ENCODE assay signal across 12 cellular contexts in the genomic region with DNA sequence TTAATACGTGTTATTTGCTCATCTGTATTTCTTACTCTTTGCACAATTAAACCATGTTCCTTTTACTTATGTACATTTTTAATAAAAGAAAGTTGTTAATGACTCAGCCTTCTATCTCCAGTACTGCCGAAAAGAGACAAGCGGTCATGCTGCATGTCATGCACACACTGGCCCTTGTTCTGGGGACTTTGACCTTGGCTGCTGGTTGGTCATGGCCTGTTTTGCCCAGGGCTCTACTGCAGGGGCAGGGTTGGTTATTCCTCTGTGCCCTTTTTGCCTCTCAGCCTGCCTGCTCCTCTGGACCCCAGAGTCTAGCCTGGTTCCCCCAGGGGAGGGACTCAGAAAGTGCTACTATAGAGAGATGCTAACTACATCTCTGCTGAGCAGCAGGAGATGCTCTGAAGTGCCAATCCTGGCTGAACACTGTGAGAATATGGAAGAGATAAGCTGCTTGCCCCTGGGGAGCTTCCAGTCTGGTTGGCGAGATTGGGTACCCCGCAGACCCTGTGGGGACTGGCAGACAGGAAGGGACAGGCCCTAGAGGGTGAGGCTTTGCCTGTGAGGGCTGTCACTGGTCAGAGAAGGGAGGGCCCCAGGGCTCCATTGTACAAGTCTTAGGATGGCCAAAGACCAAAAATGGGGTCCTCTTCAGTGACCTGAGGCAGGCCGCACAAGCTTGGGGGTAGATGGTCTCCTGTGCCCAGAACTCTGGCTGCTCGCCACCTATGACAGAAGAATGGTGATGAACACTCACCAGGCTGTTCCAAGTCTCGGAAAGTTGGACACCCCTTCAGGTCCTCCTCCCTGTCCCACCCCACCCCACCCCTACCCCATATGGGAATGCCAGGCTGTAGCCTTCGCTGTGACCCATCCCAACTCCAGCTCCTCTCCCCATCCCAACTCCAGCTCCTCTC. TPM values are rescaled to one million over a fixed set of nuclear protein-coding genes. Genes with fewer than 3 reads are reported as not detected.
DNase-seq lines count a peak whose midpoint lies in the region; ATAC-seq, FAIRE-seq and TF ChIP-seq lines count a peak whose summit lies in the region.
"Had no signal": no experiment of that assay in that cellular context is flagged by ENCODE, and none has a peak within 500 bp of the region (broad histone marks: within the 10 kb centered on the region; RNA-seq: fewer than 3 reads in every experiment).

No MANE protein-coding gene starts in this region.

- CTCF ChIA-PET in activated naive CD4-positive, alpha-beta T cell treated with anti-CD3 and anti-CD28 coated beads for 36 hours (lab: Charles Lee) = interaction anchor here (1.0 kb wide), 1 partner anchor 25 kb away, joined by 3 read pairs; no protein-coding TSS in a partner anchor
- CTCF ChIA-PET in GM12878 (lab: Yijun Ruan, JAX) = interaction anchor here (5.7 kb wide), 1 partner anchor 13 kb away, joined by 40 read pairs; a partner anchor contains a TSS

- TF ChIP-seq POLR2A in GM12878 (IDR thresholded peaks at IDR 0.05; ENCODE audit: low read depth, low read length) (no peak; the same call in 1 of the 2 replicates), transverse colon (IDR thresholded peaks at IDR 0.05) (no peak)

- H3K4me1 ChIP-seq in GM12878 (ENCODE audit: control insufficient read depth, insufficient read depth, low read length) (peaks cover 49% of the 10 kb centered on the region), transverse colon (peaks cover 35 to 67% (median 45%) of the 10 kb centered on the region in 4 donors)

- peak; percentile 3 for DNase-seq in activated naive CD4-positive, alpha-beta T cell treated with anti-CD3 and anti-CD28 coated beads for 36 hours
- DNase-seq in activated naive CD4-positive, alpha-beta T cell (lab: John Stamatoyannopoulos, UW) = no peak
- DNase-seq in GM12878 (ENCODE audit: low read depth, low spot score) (no peak), mesenteric fat pad (ENCODE audit: low spot score) (peak; percentile 59), transverse colon (peak; percentile 66), hypothalamus (lab: John Stamatoyannopoulos, UW) (no peak)
- no peak for DNase-seq in stimulated activated CD4-positive, alpha-beta T cell treated with anti-CD3 and anti-CD28 coated beads, Interleukin-4, amount 100 ng/mL, for 1 hour
- DNase-seq: KG1, NCI-H2171 treated with DMSO at 0.1 percent for 48 hours had no signal

- FAIRE-seq in GM12878 (lab: Jason Lieb, UNC) = no peak
- FAIRE-seq: bronchial epithelial cell had no signal

- H2AFZ ChIP-seq in GM12878 (ENCODE audit: control insufficient read depth, low read depth, low read length) = no peak overlapping the region

- H3K27ac Mint-ChIP-seq in activated naive CD4-positive, alpha-beta T cell treated with anti-CD3 and anti-CD28 coated beads for 36 hours = no peak overlapping the region
- H3K27ac Mint-ChIP-seq: WTC11 had no signal

- H3K36me3 ChIP-seq in GM12878 (ENCODE audit: control insufficient read depth in 2 of 2, insufficient read depth in 2 of 2, low read length in 1 of 2) (no peaks in the 10 kb centered on the region; a peak in 2 of 4 replicates), transverse colon (no peaks in the 10 kb centered on the region)

- H3K4me3 ChIP-seq in GM12878 (no peak overlapping the region), transverse colon (no peak overlapping the region)

- H3K9ac ChIP-seq in GM12878 (ENCODE audit: control insufficient read depth, insufficient read depth, low read length) = no peak overlapping the region

- ATAC-seq in GM12878 (no peak), HG03342 (IDR thresholded peaks at IDR 0.05; ENCODE audit: unreplicated experiment) (no peak)

- H3K9me3 Mint-ChIP-seq in activated naive CD4-positive, alpha-beta T cell treated with anti-CD3 and anti-CD28 coated beads for 36 hours = no peaks in the 10 kb centered on the region
- H3K9me3 Mint-ChIP-seq: WTC11 had no signal

- intact Hi-C loops in activated naive CD4-positive, alpha-beta T cell treated with anti-CD3 and anti-CD28 coated beads for 36 hours (cut with micrococcal nuclease) = no loop called here
- intact Hi-C loops in GM12878 (cut with micrococcal nuclease; ENCODE audit: unreplicated experiment) = no loop called here
- intact Hi-C loops in transverse colon (cut with DNase I; ENCODE audit: low total_unique reads) = no loop called here

- in situ Hi-C loops in GM12878 (cut with MboI) (no loop called here), transverse colon (cut with MboI; ENCODE audit: low pct_ligation_motif_present in 1 of 4, low pct_unique_long_range_greater_than_20kb in 1 of 4, low sequenced_read_pairs in 3 of 4) (loop anchor here in 1 of 4 donors (10.0 kb wide), 1 partner anchor 51 kb away; no protein-coding TSS in a partner anchor)

- no peaks in the 10 kb centered on the region for H3K36me3 Mint-ChIP-seq in activated naive CD4-positive, alpha-beta T cell treated with anti-CD3 and anti-CD28 coated beads for 36 hours (ENCODE audit: low read depth)
- H3K36me3 Mint-ChIP-seq: WTC11 had no signal

- no peak for TF ChIP-seq CTCF in GM12878 (IDR thresholded peaks at IDR 0.05 in 2 of 3, conservative IDR thresholded peaks at IDR 0.05 in 1 of 3; ENCODE audit: control insufficient read depth in 2 of 3, extremely low read depth in 1 of 3, insufficient read depth in 1 of 3, low read depth in 3 of 3, low read length in 3 of 3)
- no peak for TF ChIP-seq CTCF in transverse colon (IDR thresholded peaks at IDR 0.05)

- no TSS peak for BruUV-seq in GM12878 (replicated peaks; lab: Mats Ljungman, UMichigan)

- H3K4me1 Mint-ChIP-seq in activated naive CD4-positive, alpha-beta T cell treated with anti-CD3 and anti-CD28 coated beads for 36 hours (ENCODE audit: low read depth) = peaks cover 66% of the 10 kb centered on the region

- no peak overlapping the region for H3K27ac ChIP-seq in GM12878 (ENCODE audit: control insufficient read depth, insufficient read depth)
- H3K27ac ChIP-seq in transverse colon = peak overlapping the region; percentile 64 to 82 (median 70)

- RAD21 ChIA-PET in GM12878 (lab: Charles Lee; ENCODE audit: unreplicated experiment) = interaction anchor here (1.7 to 27.2 kb wide), 2 partner anchors 14 to 49 kb away, joined by 6 to 453 read pairs; a partner anchor contains a TSS

- H3K4me3 Mint-ChIP-seq in activated naive CD4-positive, alpha-beta T cell treated with anti-CD3 and anti-CD28 coated beads for 36 hours = no peak overlapping the region
- H3K4me3 Mint-ChIP-seq: WTC11 had no signal

- no peaks in the 10 kb centered on the region for H3K27me3 ChIP-seq in GM12878 (replicated peaks in 1 of 2; ENCODE audit: control insufficient read depth in 2 of 2, insufficient read depth in 2 of 2, low read length in 1 of 2)
- H3K27me3 ChIP-seq in transverse colon = no peaks in the 10 kb centered on the region

- no peak for TF ChIP-seq RAD21 in GM12878 (IDR thresholded peaks at IDR 0.05; ENCODE audit: insufficient read depth, low read depth, low read length)

- POLR2A ChIA-PET in GM12878 (lab: Charles Lee) = interaction anchor here (0.7 to 16.7 kb wide), 3 partner anchors 11 to 61 kb away, joined by 3 to 178 read pairs (median 69); a partner anchor contains a TSS

- SMC1A ChIA-PET in GM12878 (lab: Charles Lee; ENCODE audit: uncharacterized antibody, unreplicated experiment) = interaction anchor here (1.0 to 15.9 kb wide), 5 partner anchors 11 to 56 kb away, joined by 3 to 300 read pairs (median 55); a partner anchor contains a TSS

- no peaks in the 10 kb centered on the region; the same call in 1 of the 2 replicates for H3K79me2 ChIP-seq in GM12878 (ENCODE audit: control insufficient read depth, insufficient read depth, low read length)

- no peak overlapping the region for H3K4me2 ChIP-seq in GM12878 (ENCODE audit: control insufficient read depth, insufficient read depth)

- no peaks in the 10 kb centered on the region for H4K20me1 ChIP-seq in GM12878 (ENCODE audit: control insufficient read depth, insufficient read depth)

- H3K9me3 ChIP-seq in GM12878 (replicated peaks; ENCODE audit: control insufficient read depth, insufficient read depth, low read length) (no peaks in the 10 kb centered on the region), transverse colon (no peaks in the 10 kb centered on the region)

- no peaks in the 10 kb centered on the region for H3K27me3 Mint-ChIP-seq in activated naive CD4-positive, alpha-beta T cell treated with anti-CD3 and anti-CD28 coated beads for 36 hours (ENCODE audit: low read depth)

- 75% methylated on average over 9 of the region's 9 CpGs for WGBS in GM12878 (ENCODE audit: insufficient coverage, insufficient replicate concordance, low lambda C conversion rate, missing lambda C conversion rate)
- WGBS in transverse colon (ENCODE audit: low coverage in 1 of 2), 2 donors = 65 to 76% methylated on average over 3 to 9 of the region's 9 CpGs

- TF ChIP-seq EP300 in GM12878 (IDR thresholded peaks at IDR 0.05; ENCODE audit: borderline replicate concordance in 1 of 2, control insufficient read depth in 1 of 2, low read depth in 2 of 2, low read length in 2 of 2) (no peak), transverse colon (IDR thresholded peaks at IDR 0.05; ENCODE audit: low read depth) (no peak)

TF ChIP-seq in GM12878, 131 proteins besides CTCF, POLR2A, EP300 and RAD21:
- peak; percentile 11; the same call in 1 of the 3 replicates for TF ChIP-seq POU2F2 (IDR thresholded peaks at IDR 0.05; ENCODE audit: borderline replicate concordance, low read depth, low read length)
- no peak for TF ChIP-seq MYC (IDR thresholded peaks at IDR 0.05; ENCODE audit: insufficient read depth, insufficient read length, insufficient replicate concordance, low read length, severe bottlenecking)
- no peak for TF ChIP-seq SMARCA5 (IDR thresholded peaks at IDR 0.05)
- TF ChIP-seq HCFC1 (IDR thresholded peaks at IDR 0.05; ENCODE audit: low read length) = no peak

RNA-seq across cellular contexts. Expression of a gene that starts 14.4 kb away (rescaled TPM):
- total RNA-seq in activated naive CD4-positive, alpha-beta T cell treated with anti-CD3 and anti-CD28 coated beads for 36 hours = 10 to 100 TPM; 84.3 to 88.4 TPM
- 216 and 219 TPM in 2 replicates for total RNA-seq in GM12878 (2013; cell fraction: nucleolus; rRNA removed)
- total RNA-seq in GM12878 (2014; rRNA removed) (29.9 and 30.5 TPM in 2 replicates), GM12878 (2014; rRNA removed; fragmentation: Illumina TruSeq; extraction: Trizol) (41.9 and 45.3 TPM in 2 replicates), GM12878 (2021) (68.0 and 74.1 TPM in 2 replicates), mesenteric fat pad (61.1 TPM), transverse colon (10 to 100 TPM; 40.8 to 86.9 (median 65.5) TPM)
- 19.0 TPM for polyA plus RNA-seq in GM12878 (2011; ENCODE audit: low read depth)
- polyA plus RNA-seq in GM12878 (2011; rRNA removed) (37.5 and 50.7 TPM in 2 replicates), GM12878 (2014; fragmentation: Illumina TruSeq; extraction: Trizol) (45.9 and 48.6 TPM in 2 replicates), GM12878 (2014; fragmentation: Nextera tagmentation; extraction: Ambion mirVana) (10 to 100 TPM in 1 of 2 experiments, 1 to 10 TPM in 1; 6.9 to 14.0 TPM), GM12878 (2014; rRNA removed) (55.9 and 56.1 TPM in 2 replicates), GM12878 (2016; fragmentation: Nextera tagmentation; extraction: Ambion mirVana) (10 to 100 TPM; 62.1 to 65.0 TPM)
- polyA plus RNA-seq in GM12878 (2011; cell fraction: cytosol; rRNA removed) = 60.7 and 77.3 TPM in 2 replicates
- polyA plus RNA-seq in GM12878 (2011; cell fraction: nucleus; rRNA removed) = 156 and 160 TPM in 2 replicates
- polyA plus RNA-seq in GM12878 (2012) = 32.8 and 47.6 TPM in 2 replicates
- polyA minus RNA-seq in GM12878 (2011; rRNA and poly(A)+ RNA removed) = 171 and 202 TPM in 2 replicates
- 47.0 and 51.0 TPM in 2 replicates for polyA minus RNA-seq in GM12878 (2011; cell fraction: cytosol; rRNA and poly(A)+ RNA removed)
- 234 and 331 TPM in 2 replicates for polyA minus RNA-seq in GM12878 (2011; cell fraction: nucleus; rRNA and poly(A)+ RNA removed)

Comparison
In these comparisons a context has a peak if more than half of its experiments do, and no peak if none do; other contexts are left out.
1. DNase-seq: peak in activated naive CD4-positive, alpha-beta T cell treated with anti-CD3 and anti-CD28 coated beads for 36 hours (single experiment), mesenteric fat pad (single experiment) and transverse colon (single experiment); none in activated naive CD4-positive, alpha-beta T cell (0 of 4), GM12878 (single experiment), stimulated activated CD4-positive, alpha-beta T cell treated with anti-CD3 and anti-CD28 coated beads, Interleukin-4, amount 100 ng/mL, for 1 hour (single experiment) and hypothalamus (0 of 51).